1 cellular context compared by ENCODE assay signal in genomic region chr19:46614114-46614701, GRCh38.
TF ChIP-seq lines count a peak whose summit lies in the region.

No MANE protein-coding gene starts in this region.

TF ChIP-seq in K562, 482 proteins besides CTCF, POLR2A, EP300 and RAD21 (continued from another document and continues in another):
- TF ChIP-seq ZMIZ1 (IDR thresholded peaks at IDR 0.05; ENCODE audit: low read depth in 2 of 2, low read length in 2 of 2), result no peak
- peak; percentile 36; the same call in 1 of the 2 replicates for TF ChIP-seq ZBTB7A (IDR thresholded peaks at IDR 0.05; ENCODE audit: borderline replicate concordance, control insufficient read depth, low read depth, low read length)
- no peak for TF ChIP-seq KAT2B (IDR thresholded peaks at IDR 0.05; ENCODE audit: low read depth, low read length)
- TF ChIP-seq DNMT1 (IDR thresholded peaks at IDR 0.05), result no peak
- no peak for TF ChIP-seq POLR2AphosphoS5 (IDR thresholded peaks at IDR 0.05; ENCODE audit: control insufficient read depth, insufficient read depth, low read depth, low read length)
- TF ChIP-seq TEAD4 (IDR thresholded peaks at IDR 0.05; ENCODE audit: low read length), result no peak
- TF ChIP-seq TEAD4 (CRISPR knock-in tag; IDR thresholded peaks at IDR 0.05; ENCODE audit: borderline replicate concordance), result no peak
- TF ChIP-seq JUND (IDR thresholded peaks at IDR 0.05; ENCODE audit: borderline replicate concordance, low read depth, low read length), result no peak
- TF ChIP-seq JUND (tag; IDR thresholded peaks at IDR 0.05; ENCODE audit: borderline replicate concordance, low read depth, low read length), result no peak
- no peak for TF ChIP-seq PML (IDR thresholded peaks at IDR 0.05; ENCODE audit: low read length)
- 0 out of 4 replicates have a peak, but pooled peaks of 1 of the 2 experiments have one; percentile 14 for TF ChIP-seq NRF1 (conservative IDR thresholded peaks at IDR 0.05 in 1 of 2, IDR thresholded peaks at IDR 0.05 in 1 of 2)
- TF ChIP-seq ZBTB2 (IDR thresholded peaks at IDR 0.05), result no peak
- TF ChIP-seq SMARCE1 (IDR thresholded peaks at IDR 0.05), result no peak
- no peak for TF ChIP-seq CEBPZ (IDR thresholded peaks at IDR 0.05; ENCODE audit: borderline replicate concordance, low read depth, low read length)
- TF ChIP-seq NKRF (IDR thresholded peaks at IDR 0.05; ENCODE audit: borderline replicate concordance), result no peak
- no peak for TF ChIP-seq ZNF436 (CRISPR knock-in tag; IDR thresholded peaks at IDR 0.05)
- TF ChIP-seq MTA3 (IDR thresholded peaks at IDR 0.05; ENCODE audit: borderline replicate concordance), result no peak
- no peak for TF ChIP-seq ZNF444 (CRISPR knock-in tag; IDR thresholded peaks at IDR 0.05)
- TF ChIP-seq E2F6 (IDR thresholded peaks at IDR 0.05; ENCODE audit: borderline replicate concordance in 1 of 2, extremely low read depth in 1 of 2, insufficient read depth in 1 of 2, insufficient read length in 1 of 2, low read depth in 1 of 2, low read length in 1 of 2, poor library complexity in 1 of 2, severe bottlenecking in 1 of 2), result no peak
- peak; percentile 68; the same call in 1 of the 2 replicates for TF ChIP-seq STAG1 (CRISPR knock-in tag; IDR thresholded peaks at IDR 0.05; ENCODE audit: borderline replicate concordance)
- TF ChIP-seq ZNF655 (CRISPR knock-in tag; IDR thresholded peaks at IDR 0.05), result no peak
- no peak for TF ChIP-seq RBM34 (IDR thresholded peaks at IDR 0.05; ENCODE audit: borderline replicate concordance, insufficient read depth, low read length)
- no peak for TF ChIP-seq ZNF318 (IDR thresholded peaks at IDR 0.05; ENCODE audit: borderline replicate concordance in 1 of 2, low read depth in 1 of 2)
- no peak for TF ChIP-seq ELK3 (CRISPR knock-in tag; IDR thresholded peaks at IDR 0.05)
- no peak for TF ChIP-seq SRSF3 (IDR thresholded peaks at IDR 0.05; ENCODE audit: insufficient read depth, low read length)
